Comparison of ENCODE assay signal across 8 cellular contexts in the genomic region with DNA sequence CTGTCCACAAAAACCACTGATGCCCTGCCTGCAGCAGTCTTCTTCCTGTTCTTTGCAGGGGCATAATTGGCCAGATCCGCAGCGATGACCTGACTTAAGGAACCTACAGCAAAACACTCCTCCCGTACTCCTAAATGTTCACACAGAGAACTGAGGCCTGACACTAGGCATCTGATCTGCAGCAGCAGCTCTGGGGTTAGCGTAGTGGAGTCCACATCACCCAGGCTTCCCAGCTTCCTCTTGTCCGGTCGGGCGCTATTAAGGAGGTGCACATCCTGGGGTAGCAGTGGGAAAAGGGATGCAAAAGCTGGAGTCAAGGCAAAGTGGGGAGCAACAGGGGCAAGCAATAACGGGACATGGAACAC. TPM values are rescaled to one million over a fixed set of nuclear protein-coding genes. Genes with fewer than 3 reads are reported as not detected.
DNase-seq lines count a peak whose midpoint lies in the region; ATAC-seq, FAIRE-seq and TF ChIP-seq lines count a peak whose summit lies in the region.

No MANE protein-coding gene starts in this region.

- H3K9me3 Mint-ChIP-seq in activated T-cell treated with anti-CD3 and anti-CD28 coated beads, Interleukin-2, amount 50 U/mL, for 24 hours, result no peaks in the 10 kb centered on the region

- peak; percentile 52 for DNase-seq in activated T-cell treated with anti-CD3 and anti-CD28 coated beads, Interleukin-2, amount 50 U/mL, for 24 hours
- no peak for DNase-seq in activated T-cell treated with anti-CD3 and anti-CD28 coated beads, Interleukin-2, amount 50 U/mL, for 1 hour
- DNase-seq in Panc1 (ENCODE audit: low read depth, low spot score) (no peak), colonic mucosa (peak; percentile 29), mesendoderm (peak; percentile 21), urothelium cell line (ENCODE audit: low spot score) (peak; percentile 17), D721Med (ENCODE audit: insufficient read length, low spot score) (no peak)

- intact Hi-C loops in Panc1 (cut with micrococcal nuclease; ENCODE audit: unreplicated experiment), result loop anchor here (10.0 kb wide), 1 partner anchor 350 kb away; no protein-coding TSS in a partner anchor
- intact Hi-C loops in colonic mucosa (cut with DNase I), result no loop called here

- H2AK5ac ChIP-seq in mesendoderm (ENCODE audit: low read length), result no peak overlapping the region

- ATAC-seq in HG03039 (IDR thresholded peaks at IDR 0.05; ENCODE audit: unreplicated experiment), result peak; percentile 6
- ATAC-seq in Panc1, result peak; percentile 56

- peaks cover 43% of the 10 kb centered on the region for H3K4me1 Mint-ChIP-seq in activated T-cell treated with anti-CD3 and anti-CD28 coated beads, Interleukin-2, amount 50 U/mL, for 24 hours (ENCODE audit: low read depth)

- peak overlapping the region; percentile 97 for H3K27ac Mint-ChIP-seq in activated T-cell treated with anti-CD3 and anti-CD28 coated beads, Interleukin-2, amount 50 U/mL, for 24 hours

- H3K79me2 ChIP-seq in mesendoderm (ENCODE audit: control insufficient read depth, insufficient read depth, low read length), result peaks cover 5% of the 10 kb centered on the region

- peak overlapping the region; percentile 89 to 95 for H3K4me3 ChIP-seq in Panc1 (ENCODE audit: low read depth in 2 of 2, low read length in 2 of 2)
- peak overlapping the region; percentile 92 for H3K4me3 ChIP-seq in colonic mucosa
- peak overlapping the region; percentile 93 for H3K4me3 ChIP-seq in mesendoderm (ENCODE audit: low read length)

- TF ChIP-seq CTCF in Panc1 (IDR thresholded peaks at IDR 0.05), result no peak
- no peak for TF ChIP-seq CTCF in colonic mucosa (IDR thresholded peaks at IDR 0.05)
- TF ChIP-seq CTCF in D721Med (IDR thresholded peaks at IDR 0.05; ENCODE audit: insufficient read depth, missing control alignments), result no peak

- peaks cover 43% of the 10 kb centered on the region for H3K36me3 Mint-ChIP-seq in activated T-cell treated with anti-CD3 and anti-CD28 coated beads, Interleukin-2, amount 50 U/mL, for 24 hours (ENCODE audit: low read depth)

- H2BK120ac ChIP-seq in mesendoderm (ENCODE audit: low read depth, low read length), result no peak overlapping the region

- peak overlapping the region; percentile 61; the same call in 1 of the 2 replicates for H3K27ac ChIP-seq in Panc1 (ENCODE audit: low read length)
- H3K27ac ChIP-seq in colonic mucosa, result peak overlapping the region; percentile 4
- no peak overlapping the region for H3K27ac ChIP-seq in mesendoderm (ENCODE audit: low read depth, low read length)

- no peak overlapping the region for H2BK5ac ChIP-seq in mesendoderm (ENCODE audit: low read length)

- no peak overlapping the region for H4K5ac ChIP-seq in mesendoderm (ENCODE audit: low read length)

- H3K4ac ChIP-seq in mesendoderm (ENCODE audit: low read depth, low read length), result no peak overlapping the region

- H3K4me1 ChIP-seq in Panc1 (ENCODE audit: control insufficient read depth, insufficient read depth, low read length) (no peaks in the 10 kb centered on the region; the same call in 1 of the 2 replicates), colonic mucosa (peaks cover 7% of the 10 kb centered on the region), mesendoderm (ENCODE audit: control insufficient read depth, low read depth, low read length) (peaks cover 2% of the 10 kb centered on the region)

- no peak overlapping the region for H3K23ac ChIP-seq in mesendoderm (ENCODE audit: low read length)

- POLR2A ChIA-PET in Panc1 (lab: Charles Lee), result no interaction called here

- H4K8ac ChIP-seq in mesendoderm (ENCODE audit: low read depth, low read length), result no peak overlapping the region

- peaks cover 6% of the 10 kb centered on the region for H3K79me1 ChIP-seq in mesendoderm (ENCODE audit: low read length)

- H3K4me2 ChIP-seq in mesendoderm (ENCODE audit: low read length), result peak overlapping the region; percentile 100

- BruUV-seq in Panc1 (replicated peaks; lab: Mats Ljungman, UMichigan), result no TSS peak

- CTCF ChIA-PET in Panc1 (lab: Charles Lee), result no interaction called here

- FAIRE-seq in urothelium cell line (lab: Jason Lieb, UNC) (no peak), D721Med (lab: Jason Lieb, UNC) (no peak)

- H3K4me3 Mint-ChIP-seq in activated T-cell treated with anti-CD3 and anti-CD28 coated beads, Interleukin-2, amount 50 U/mL, for 24 hours, result peak overlapping the region; percentile 98

- no CpG with 5 or more reads among the region's 8 CpGs for WGBS in mesendoderm (ENCODE audit: extremely low coverage, insufficient coverage, low lambda C conversion rate)

- H3K36me3 ChIP-seq in Panc1 (ENCODE audit: control insufficient read depth, insufficient read depth, low read length) (no peaks in the 10 kb centered on the region; the same call in 1 of the 2 replicates), colonic mucosa (no peaks in the 10 kb centered on the region), mesendoderm (ENCODE audit: control insufficient read depth, insufficient read depth, low read length) (no peaks in the 10 kb centered on the region)

- H3K9ac ChIP-seq in colonic mucosa (ENCODE audit: low read depth in 2 of 2, low read length in 2 of 2), result peak overlapping the region; percentile 65 to 90
- peak overlapping the region; percentile 71 for H3K9ac ChIP-seq in mesendoderm (ENCODE audit: low read length)

- H3K27me3 Mint-ChIP-seq in activated T-cell treated with anti-CD3 and anti-CD28 coated beads, Interleukin-2, amount 50 U/mL, for 24 hours, result peaks cover 4% of the 10 kb centered on the region

- H3K27me3 ChIP-seq in Panc1 (ENCODE audit: control insufficient read depth, insufficient read depth, low read length) (no peaks in the 10 kb centered on the region; the same call in 1 of the 2 replicates), colonic mucosa (no peaks in the 10 kb centered on the region), mesendoderm (ENCODE audit: insufficient read depth, low read length, poor library complexity) (no peaks in the 10 kb centered on the region)

- in situ Hi-C loops in Panc1 (cut with HindIII; ENCODE audit: low pct_unique_long_range_greater_than_20kb, low sequenced_read_pairs), result no loop called here

- H3K18ac ChIP-seq in mesendoderm (ENCODE audit: low read length), result no peak overlapping the region

- H2BK15ac ChIP-seq in mesendoderm (replicated peaks; ENCODE audit: low read depth), result no peak overlapping the region

- no peaks in the 10 kb centered on the region for H3K9me3 ChIP-seq in Panc1 (ENCODE audit: control insufficient read depth, insufficient read depth, low read depth, low read length)
- H3K9me3 ChIP-seq in colonic mucosa, result no peaks in the 10 kb centered on the region

- peak overlapping the region; percentile 89 for H3K56ac ChIP-seq in mesendoderm (ENCODE audit: low read length)

RNA-seq across cellular contexts. Expression of a gene that starts 0.8 kb away (rescaled TPM):
- total RNA-seq in Panc1 (2021; ENCODE audit: unreplicated experiment) (7.4 TPM), colonic mucosa (10 to 100 TPM; 11.5 to 29.4 TPM)
- polyA plus RNA-seq in Panc1 (2012; ENCODE audit: insufficient read length), result 5.6 TPM
- 8.8 TPM for polyA plus RNA-seq in mesendoderm (2013, experiment 1 of 2)
- polyA plus RNA-seq in mesendoderm (2013, experiment 2 of 2), result 9.0 TPM

RNA-seq across cellular contexts. Expression of a gene that starts 12.3 kb away (rescaled TPM):
- total RNA-seq in Panc1 (2021; ENCODE audit: unreplicated experiment) (35.5 TPM), colonic mucosa (10 to 100 TPM; 38.8 to 46.6 TPM)
- 24.8 TPM for polyA plus RNA-seq in Panc1 (2012; ENCODE audit: insufficient read length)
- 88.7 TPM for polyA plus RNA-seq in mesendoderm (2013, experiment 1 of 2)
- 88.0 TPM for polyA plus RNA-seq in mesendoderm (2013, experiment 2 of 2)

Comparison
In these comparisons a context has a peak if more than half of its experiments do, and no peak if none do; other contexts are left out.
1. DNase-seq: peak in activated T-cell treated with anti-CD3 and anti-CD28 coated beads, Interleukin-2, amount 50 U/mL, for 24 hours (single experiment), colonic mucosa (single experiment), mesendoderm (single experiment) and urothelium cell line (single experiment); none in activated T-cell treated with anti-CD3 and anti-CD28 coated beads, Interleukin-2, amount 50 U/mL, for 1 hour (single experiment), Panc1 (single experiment) and D721Med (single experiment).
2. Peak in every context shown above with its lines, with median percentiles within 50 percentile points of each other: H3K4me3 ChIP-seq.